In genomic region chr3:10609134-10609533, GRCh38 we compare ENCODE assay signal across 16 cellular contexts.
A peak's percentile ranks its signal among the peaks of the same experiment; 100 is the strongest.
DNase-seq lines count a peak whose midpoint lies in the region; TF ChIP-seq lines count a peak whose summit lies in the region.
"Had no signal": no experiment of that assay in that cellular context is flagged by ENCODE, and none has a peak within 500 bp of the region (broad histone marks: within the 10 kb centered on the region; RNA-seq: fewer than 3 reads in every experiment).

No MANE protein-coding gene starts in this region.

- H3K4me1 ChIP-seq in spleen (peaks cover 0 to 3% (median 0%) of the 10 kb centered on the region in 6 donors), mesenchymal stem cell (ENCODE audit: control insufficient read depth, insufficient read depth, low read depth, low read length) (peaks cover 1% of the 10 kb centered on the region)
- H3K4me1 ChIP-seq: A549, Peyer's patch had no signal

- H3K27me3 ChIP-seq in H7 (ENCODE audit: control insufficient read depth, insufficient read depth, low read length) (no peaks in the 10 kb centered on the region), spleen (replicated peaks in 1 of 7) (peaks cover 0 to 44% (median 0%) of the 10 kb centered on the region in 7 donors), mesenchymal stem cell (ENCODE audit: control insufficient read depth in 1 of 2, insufficient read depth in 1 of 2, low read length in 2 of 2) (peaks cover 8 to 44% of the 10 kb centered on the region in 2 experiments)
- H3K27me3 ChIP-seq: Peyer's patch had no signal

- no peak overlapping the region for H3K9ac ChIP-seq in mesenchymal stem cell (ENCODE audit: low read length)

- H2AFZ ChIP-seq in mesenchymal stem cell (ENCODE audit: low read depth, low read length) = no peak overlapping the region

- no peak overlapping the region for H3K18ac ChIP-seq in mesenchymal stem cell (ENCODE audit: low read depth in 1 of 2, low read length in 2 of 2)

- TF ChIP-seq CTCF in spleen (IDR thresholded peaks at IDR 0.05 in 8 of 11, conservative IDR thresholded peaks at IDR 0.05 in 3 of 11) = no peak

- peak; percentile 56 for DNase-seq in H7
- DNase-seq in astrocyte of the hippocampus (ENCODE audit: low read depth, low spot score) = peak; percentile 45
- DNase-seq in left kidney (ENCODE audit: low read depth, low spot score) = peak; percentile 30
- DNase-seq in spleen = peak; percentile 62
- no peak for DNase-seq in SW480 (ENCODE audit: low spot score)
- no peak for DNase-seq in HUDEP-2 (lab: John Stamatoyannopoulos, UW; ENCODE audit: unreplicated experiment in 76 of 76)
- no peak for DNase-seq in mesenchymal stem cell
- DNase-seq: DMS 273 treated with DMSO at 0.1 percent for 48 hours, GF-D8, GOT3, KBM-7, NCI-H1436, NCI-H2029, NCI-H524, Peyer's patch had no signal

- TF ChIP-seq POLR2A in spleen (IDR thresholded peaks at IDR 0.05) = no peak

- no peak overlapping the region for H3K4me2 ChIP-seq in mesenchymal stem cell (ENCODE audit: low read length, poor library complexity, severe bottlenecking)
- H3K4me2 ChIP-seq: A549 had no signal

- H3K14ac ChIP-seq in mesenchymal stem cell (ENCODE audit: low read length in 2 of 2) = no peak overlapping the region

- H3K79me1 ChIP-seq in mesenchymal stem cell (replicated peaks; ENCODE audit: low read length, poor library complexity, severe bottlenecking) = no peaks in the 10 kb centered on the region

- H3K9me3 ChIP-seq in spleen (peaks cover 0 to 23% (median 18%) of the 10 kb centered on the region in 8 donors), mesenchymal stem cell (ENCODE audit: control insufficient read depth, low read length) (peaks cover 5% of the 10 kb centered on the region)

- H2AK5ac ChIP-seq in mesenchymal stem cell (ENCODE audit: low read length, severe bottlenecking) = no peak overlapping the region

- H2BK15ac ChIP-seq in mesenchymal stem cell (ENCODE audit: low read depth, poor library complexity, severe bottlenecking) = no peak overlapping the region

- H3K4me3 ChIP-seq in H7 (ENCODE audit: insufficient read depth, low read depth, low read length) = no peak overlapping the region
- no peak overlapping the region for H3K4me3 ChIP-seq in spleen
- H3K4me3 ChIP-seq in mesenchymal stem cell (ENCODE audit: insufficient read depth in 1 of 2, low read depth in 1 of 2, low read length in 2 of 2) = no peak overlapping the region
- H3K4me3 ChIP-seq: A549, Peyer's patch had no signal

- no peak overlapping the region for H2BK5ac ChIP-seq in mesenchymal stem cell (ENCODE audit: low read depth, low read length, poor library complexity, severe bottlenecking)

- no peak overlapping the region for H3K23ac ChIP-seq in mesenchymal stem cell (ENCODE audit: low read length in 2 of 2)

- H4K91ac ChIP-seq in mesenchymal stem cell (ENCODE audit: low read length) = no peak overlapping the region

- no peak overlapping the region for H3K4ac ChIP-seq in mesenchymal stem cell (ENCODE audit: low read depth in 1 of 2, low read length in 2 of 2)

- H2BK12ac ChIP-seq in mesenchymal stem cell (ENCODE audit: low read length in 2 of 2) = no peak overlapping the region

- intact Hi-C loops in spleen (cut with DNase I; ENCODE audit: low total_unique reads) = no loop called here

- no peak overlapping the region for H2BK120ac ChIP-seq in mesenchymal stem cell (ENCODE audit: low read depth, low read length)

- H4K8ac ChIP-seq in mesenchymal stem cell (ENCODE audit: low read length) = no peak overlapping the region

- H3K36me3 ChIP-seq in H7 (replicated peaks; ENCODE audit: control insufficient read depth, insufficient read depth, low read length) (no peaks in the 10 kb centered on the region), spleen (no peaks in the 10 kb centered on the region), mesenchymal stem cell (ENCODE audit: control insufficient read depth in 1 of 2, insufficient read depth in 2 of 2, low read depth in 1 of 2, low read length in 2 of 2) (no peaks in the 10 kb centered on the region)
- H3K36me3 ChIP-seq: Peyer's patch had no signal

- 45 to 65% (median 60%) methylated on average over 10 to 13 of the region's 13 CpGs for WGBS in spleen, 5 donors
- 76% methylated on average over 13 of the region's 13 CpGs for WGBS in mesenchymal stem cell

- H3K27ac ChIP-seq in spleen (no peak overlapping the region), mesenchymal stem cell (ENCODE audit: low read length, poor library complexity, severe bottlenecking) (no peak overlapping the region)
- H3K27ac ChIP-seq: A549, Peyer's patch had no signal

Comparison
In these comparisons a context has a peak if more than half of its experiments do, and no peak if none do; other contexts are left out.
1. DNase-seq: peak in H7 (single experiment), astrocyte of the hippocampus (single experiment), left kidney (single experiment) and spleen (single experiment); none in SW480 (single experiment), HUDEP-2 (0 of 76) and mesenchymal stem cell (single experiment).